ENCODE assay signal across 7 cellular contexts in genomic region chr1:17474821-17475530, GRCh38. TPM values are rescaled to one million over a fixed set of nuclear protein-coding genes. Genes with fewer than 3 reads are reported as not detected.
DNase-seq lines count a peak whose midpoint lies in the region; ATAC-seq and TF ChIP-seq lines count a peak whose summit lies in the region.
"Not testable (repeated sequence)": the region's sequence is repeated elsewhere in the genome, so short reads cannot be mapped to it uniquely, and the experiment has no call there.

No MANE protein-coding gene starts in this region.

- not testable (repeated sequence) for H4K20me1 ChIP-seq in GM23338 (replicated peaks; ENCODE audit: insufficient read depth)

- not testable (repeated sequence) for TF ChIP-seq CTCF in GM23338 (conservative IDR thresholded peaks at IDR 0.05; ENCODE audit: low read depth in 2 of 2); RWPE2 (IDR thresholded peaks at IDR 0.05; ENCODE audit: poor library complexity, severe bottlenecking); MCF 10A (IDR thresholded peaks at IDR 0.05; ENCODE audit: unreplicated experiment); parathyroid adenoma (IDR thresholded peaks at IDR 0.05)

- POLR2A ChIA-PET in MCF 10A (lab: Yijun Ruan, JAX): interaction anchor here (0.7 to 3.9 kb wide), 5 partner anchors 14 to 377 kb away, joined by 3 to 75 read pairs (median 6); partner anchors contain the start of gene RCC2

- intact Hi-C loops in MCF 10A (cut with micrococcal nuclease): loop anchor here (1.0 kb wide), 1 partner anchor 32 kb away; no protein-coding TSS in a partner anchor

- not testable (repeated sequence) for H3K4me2 ChIP-seq in GM23338; parathyroid adenoma (ENCODE audit: low read length)

- in situ Hi-C loops in HAP-1 (cut with MboI; ENCODE audit: low sequenced_read_pairs): not testable (repeated sequence)

- not testable (repeated sequence) for H3K79me2 ChIP-seq in GM23338 (replicated peaks; ENCODE audit: insufficient read depth); parathyroid adenoma

- H3K9me2 ChIP-seq in GM23338 (ENCODE audit: insufficient read depth): not testable (repeated sequence)

- H3K27ac ChIP-seq in GM23338 (ENCODE audit: low read depth): not testable (repeated sequence)
- peak overlapping the region; percentile 44 for H3K27ac ChIP-seq in RWPE2 (ENCODE audit: poor library complexity, severe bottlenecking)
- peak overlapping the region; percentile 89 for H3K27ac ChIP-seq in parathyroid adenoma

- not testable (repeated sequence) for ATAC-seq in GM23338; RWPE2 (ENCODE audit: low read depth)
- ATAC-seq in esophagus mucosa: peak; percentile 42

- not testable (repeated sequence) for H2AFZ ChIP-seq in GM23338, parathyroid adenoma

- not testable (repeated sequence) for H3K4me3 ChIP-seq in GM23338; HAP-1; RWPE2 (ENCODE audit: severe bottlenecking); parathyroid adenoma (ENCODE audit: low read depth, low read length)

- CTCF ChIA-PET in MCF 10A (lab: Yijun Ruan, JAX): interaction anchor here (1.2 kb wide), 2 partner anchors 10 to 35 kb away, joined by 3 to 4 read pairs; no protein-coding TSS in a partner anchor

- not testable (repeated sequence) for H3K9me3 Mint-ChIP-seq in GM23338; MCF 10A (ENCODE audit: unreplicated experiment)

- H3K4me1 Mint-ChIP-seq in GM23338: peaks cover 29% of the 10 kb centered on the region
- H3K4me1 Mint-ChIP-seq in MCF 10A (ENCODE audit: insufficient read depth, unreplicated experiment): not testable (repeated sequence)

- DNase-seq in GM23338 (ENCODE audit: low spot score) (peak; percentile 23), HAP-1 (ENCODE audit: low spot score in 2 of 2) (peak; percentile 76 to 83), NCI-H82 (lab: John Stamatoyannopoulos, UW) (peak; percentile 13)
- not testable (repeated sequence) for DNase-seq in RWPE2 (ENCODE audit: low spot score); MCF 10A (ENCODE audit: unreplicated experiment)

- H3K9me3 ChIP-seq in HAP-1; RWPE2 (ENCODE audit: severe bottlenecking); parathyroid adenoma (ENCODE audit: control insufficient read depth, low read length): not testable (repeated sequence)

- H3K27me3 Mint-ChIP-seq in GM23338 (ENCODE audit: insufficient read depth, low read depth, poor library complexity); MCF 10A (ENCODE audit: insufficient read depth, unreplicated experiment): not testable (repeated sequence)

- H3K4me1 ChIP-seq in GM23338 (ENCODE audit: insufficient read depth); RWPE2 (ENCODE audit: insufficient read depth, poor library complexity, severe bottlenecking); parathyroid adenoma: not testable (repeated sequence)
- H3K4me1 ChIP-seq in HAP-1: peaks cover 46% of the 10 kb centered on the region

- H3K36me3 Mint-ChIP-seq in GM23338 (ENCODE audit: low read depth); MCF 10A (ENCODE audit: insufficient read depth, unreplicated experiment): not testable (repeated sequence)

- not testable (repeated sequence) for BruUV-seq in MCF 10A (replicated peaks; lab: Mats Ljungman, UMichigan)

- not testable (repeated sequence) for H3K4me3 Mint-ChIP-seq in GM23338; MCF 10A (ENCODE audit: unreplicated experiment)

- H3K9ac ChIP-seq in parathyroid adenoma: not testable (repeated sequence)

- not testable (repeated sequence) for H3K27ac Mint-ChIP-seq in GM23338
- peak overlapping the region; percentile 54 for H3K27ac Mint-ChIP-seq in MCF 10A (ENCODE audit: low read depth, unreplicated experiment)

- not testable (repeated sequence) for H3F3A ChIP-seq in GM23338 (replicated peaks; ENCODE audit: low read depth)

- H3K36me3 ChIP-seq in GM23338 (ENCODE audit: insufficient read depth); HAP-1 (replicated peaks); RWPE2 (ENCODE audit: low read depth); parathyroid adenoma (ENCODE audit: control insufficient read depth, insufficient read depth, low read length): not testable (repeated sequence)

- H3K27me3 ChIP-seq in GM23338 (ENCODE audit: insufficient read depth); HAP-1 (ENCODE audit: low read depth); RWPE2 (ENCODE audit: insufficient read depth, poor library complexity, severe bottlenecking); parathyroid adenoma (ENCODE audit: control insufficient read depth, insufficient read depth, low read length): not testable (repeated sequence)

RNA-seq across cellular contexts. Expression of gene RCC2, which starts 35.5 kb away (rescaled TPM):
- total RNA-seq in GM23338 (2014; rRNA removed; shearing (Covaris generic)): 367 and 386 TPM in 2 replicates
- 97.1 and 99.3 TPM in 2 replicates for polyA plus RNA-seq in GM23338 (2016; fragmentation: Nextera tagmentation; extraction: Ambion mirVana)
- total RNA-seq in MCF 10A (2022) (89.1 and 107 TPM in 2 replicates), esophagus mucosa (73.5 TPM)
